In the genomic region with DNA sequence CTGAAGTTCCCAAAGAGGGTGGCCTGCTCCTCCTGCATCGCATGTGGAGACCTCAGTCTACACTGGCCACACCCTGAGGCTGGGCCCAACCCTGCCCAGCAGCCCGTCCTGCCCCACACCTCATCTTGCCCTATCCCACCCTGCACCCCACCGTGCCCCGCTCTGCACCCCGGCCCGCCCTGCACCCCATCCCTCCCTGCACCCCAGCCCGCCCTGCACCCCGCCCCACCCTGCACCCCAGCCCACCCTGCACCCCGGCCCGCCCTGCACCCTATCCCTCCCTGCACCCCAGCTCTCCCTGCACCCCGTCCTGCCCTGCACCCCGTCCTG, we compare ENCODE assay signal across 1 cellular context.
TF ChIP-seq lines count a peak whose summit lies in the region.

No MANE protein-coding gene starts in this region.

TF ChIP-seq in GM23338, 12 proteins besides CTCF, POLR2A, EP300 and RAD21:
- TF ChIP-seq, protein P1, sequence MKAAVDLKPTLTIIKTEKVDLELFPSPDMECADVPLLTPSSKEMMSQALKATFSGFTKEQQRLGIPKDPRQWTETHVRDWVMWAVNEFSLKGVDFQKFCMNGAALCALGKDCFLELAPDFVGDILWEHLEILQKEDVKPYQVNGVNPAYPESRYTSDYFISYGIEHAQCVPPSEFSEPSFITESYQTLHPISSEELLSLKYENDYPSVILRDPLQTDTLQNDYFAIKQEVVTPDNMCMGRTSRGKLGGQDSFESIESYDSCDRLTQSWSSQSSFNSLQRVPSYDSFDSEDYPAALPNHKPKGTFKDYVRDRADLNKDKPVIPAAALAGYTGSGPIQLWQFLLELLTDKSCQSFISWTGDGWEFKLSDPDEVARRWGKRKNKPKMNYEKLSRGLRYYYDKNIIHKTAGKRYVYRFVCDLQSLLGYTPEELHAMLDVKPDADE (IDR thresholded peaks at IDR 0.05) = no peak
- TF ChIP-seq, protein P2, sequence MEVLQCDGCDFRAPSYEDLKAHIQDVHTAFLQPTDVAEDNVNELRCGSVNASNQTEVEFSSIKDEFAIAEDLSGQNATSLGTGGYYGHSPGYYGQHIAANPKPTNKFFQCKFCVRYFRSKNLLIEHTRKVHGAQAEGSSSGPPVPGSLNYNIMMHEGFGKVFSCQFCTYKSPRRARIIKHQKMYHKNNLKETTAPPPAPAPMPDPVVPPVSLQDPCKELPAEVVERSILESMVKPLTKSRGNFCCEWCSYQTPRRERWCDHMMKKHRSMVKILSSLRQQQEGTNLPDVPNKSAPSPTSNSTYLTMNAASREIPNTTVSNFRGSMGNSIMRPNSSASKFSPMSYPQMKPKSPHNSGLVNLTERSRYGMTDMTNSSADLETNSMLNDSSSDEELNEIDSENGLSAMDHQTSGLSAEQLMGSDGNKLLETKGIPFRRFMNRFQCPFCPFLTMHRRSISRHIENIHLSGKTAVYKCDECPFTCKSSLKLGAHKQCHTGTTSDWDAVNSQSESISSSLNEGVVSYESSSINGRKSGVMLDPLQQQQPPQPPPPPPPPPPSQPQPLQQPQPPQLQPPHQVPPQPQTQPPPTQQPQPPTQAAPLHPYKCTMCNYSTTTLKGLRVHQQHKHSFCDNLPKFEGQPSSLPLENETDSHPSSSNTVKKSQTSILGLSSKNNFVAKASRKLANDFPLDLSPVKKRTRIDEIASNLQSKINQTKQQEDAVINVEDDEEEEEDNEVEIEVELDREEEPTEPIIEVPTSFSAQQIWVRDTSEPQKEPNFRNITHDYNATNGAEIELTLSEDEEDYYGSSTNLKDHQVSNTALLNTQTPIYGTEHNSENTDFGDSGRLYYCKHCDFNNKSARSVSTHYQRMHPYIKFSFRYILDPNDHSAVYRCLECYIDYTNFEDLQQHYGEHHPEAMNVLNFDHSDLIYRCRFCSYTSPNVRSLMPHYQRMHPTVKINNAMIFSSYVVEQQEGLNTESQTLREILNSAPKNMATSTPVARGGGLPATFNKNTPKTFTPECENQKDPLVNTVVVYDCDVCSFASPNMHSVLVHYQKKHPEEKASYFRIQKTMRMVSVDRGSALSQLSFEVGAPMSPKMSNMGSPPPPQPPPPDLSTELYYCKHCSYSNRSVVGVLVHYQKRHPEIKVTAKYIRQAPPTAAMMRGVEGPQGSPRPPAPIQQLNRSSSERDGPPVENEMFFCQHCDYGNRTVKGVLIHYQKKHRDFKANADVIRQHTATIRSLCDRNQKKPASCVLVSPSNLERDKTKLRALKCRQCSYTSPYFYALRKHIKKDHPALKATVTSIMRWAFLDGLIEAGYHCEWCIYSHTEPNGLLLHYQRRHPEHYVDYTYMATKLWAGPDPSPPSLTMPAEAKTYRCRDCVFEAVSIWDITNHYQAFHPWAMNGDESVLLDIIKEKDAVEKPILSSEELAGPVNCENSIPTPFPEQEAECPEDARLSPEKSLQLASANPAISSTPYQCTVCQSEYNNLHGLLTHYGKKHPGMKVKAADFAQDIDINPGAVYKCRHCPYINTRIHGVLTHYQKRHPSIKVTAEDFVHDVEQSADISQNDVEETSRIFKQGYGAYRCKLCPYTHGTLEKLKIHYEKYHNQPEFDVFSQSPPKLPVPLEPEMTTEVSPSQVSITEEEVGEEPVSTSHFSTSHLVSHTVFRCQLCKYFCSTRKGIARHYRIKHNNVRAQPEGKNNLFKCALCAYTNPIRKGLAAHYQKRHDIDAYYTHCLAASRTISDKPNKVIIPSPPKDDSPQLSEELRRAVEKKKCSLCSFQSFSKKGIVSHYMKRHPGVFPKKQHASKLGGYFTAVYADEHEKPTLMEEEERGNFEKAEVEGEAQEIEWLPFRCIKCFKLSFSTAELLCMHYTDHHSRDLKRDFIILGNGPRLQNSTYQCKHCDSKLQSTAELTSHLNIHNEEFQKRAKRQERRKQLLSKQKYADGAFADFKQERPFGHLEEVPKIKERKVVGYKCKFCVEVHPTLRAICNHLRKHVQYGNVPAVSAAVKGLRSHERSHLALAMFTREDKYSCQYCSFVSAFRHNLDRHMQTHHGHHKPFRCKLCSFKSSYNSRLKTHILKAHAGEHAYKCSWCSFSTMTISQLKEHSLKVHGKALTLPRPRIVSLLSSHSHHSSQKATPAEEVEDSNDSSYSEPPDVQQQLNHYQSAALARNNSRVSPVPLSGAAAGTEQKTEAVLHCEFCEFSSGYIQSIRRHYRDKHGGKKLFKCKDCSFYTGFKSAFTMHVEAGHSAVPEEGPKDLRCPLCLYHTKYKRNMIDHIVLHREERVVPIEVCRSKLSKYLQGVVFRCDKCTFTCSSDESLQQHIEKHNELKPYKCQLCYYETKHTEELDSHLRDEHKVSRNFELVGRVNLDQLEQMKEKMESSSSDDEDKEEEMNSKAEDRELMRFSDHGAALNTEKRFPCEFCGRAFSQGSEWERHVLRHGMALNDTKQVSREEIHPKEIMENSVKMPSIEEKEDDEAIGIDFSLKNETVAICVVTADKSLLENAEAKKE (CRISPR knock-in tag; IDR thresholded peaks at IDR 0.05) = no peak
- TF ChIP-seq NANOG (IDR thresholded peaks at IDR 0.05; ENCODE audit: borderline replicate concordance) = no peak
- TF ChIP-seq EZH2phosphoT487 (IDR thresholded peaks at IDR 0.05; ENCODE audit: unreplicated experiment) = no peak
- no peak for TF ChIP-seq CREB1 (CRISPR knock-in tag; IDR thresholded peaks at IDR 0.05; ENCODE audit: low read depth)
- TF ChIP-seq ZNF114 (CRISPR knock-in tag; IDR thresholded peaks at IDR 0.05) = no peak
- TF ChIP-seq JUNB (IDR thresholded peaks at IDR 0.05; ENCODE audit: unreplicated experiment) = no peak
- TF ChIP-seq ZNF331 (CRISPR knock-in tag; IDR thresholded peaks at IDR 0.05; ENCODE audit: low read depth) = no peak
- TF ChIP-seq EZH2 (IDR thresholded peaks at IDR 0.05; ENCODE audit: low read depth, unreplicated experiment) = no peak
